ENCODE assay signal across 5 cellular contexts in genomic region chr16:74764184-74764583, GRCh38. TPM values are rescaled to one million over a fixed set of nuclear protein-coding genes. Genes with fewer than 3 reads are reported as not detected.
"Had no signal": no experiment of that assay in that cellular context is flagged by ENCODE, and none has a peak within 500 bp of the region (broad histone marks: within the 10 kb centered on the region; RNA-seq: fewer than 3 reads in every experiment).

No MANE protein-coding gene starts in this region.

RNA-seq across cellular contexts. Expression of gene FA2H, which starts 10.4 kb away (rescaled TPM):
- total RNA-seq: RPMI7951, SJCRH30, SJSA1, SK-MEL-5 had no signal
- polyA plus RNA-seq: SK-N-SH had no signal
